8 cellular contexts compared by ENCODE assay signal in the genomic region with DNA sequence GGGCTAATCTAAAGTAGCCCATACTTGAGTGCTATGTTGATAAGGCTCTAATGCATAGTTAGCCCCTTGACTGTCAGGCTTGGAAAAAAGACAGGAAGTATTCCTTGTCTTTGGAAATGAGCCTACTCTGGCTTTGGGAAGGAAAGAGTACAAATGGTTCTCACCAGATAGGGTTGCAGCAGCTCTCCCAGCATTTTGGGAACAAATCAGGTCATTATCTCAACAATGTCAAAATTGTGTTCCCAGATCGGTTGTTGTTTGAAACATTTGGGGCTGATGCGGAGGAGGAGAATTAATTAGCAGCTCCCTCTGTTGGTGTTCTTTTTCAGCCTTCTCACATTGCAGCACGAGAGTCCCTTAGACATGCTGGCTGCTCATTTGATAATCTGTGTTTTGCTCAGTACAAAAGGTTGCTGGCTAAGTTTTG. TPM values are rescaled to one million over a fixed set of nuclear protein-coding genes. Genes with fewer than 3 reads are reported as not detected.
DNase-seq lines count a peak whose midpoint lies in the region; ATAC-seq and TF ChIP-seq lines count a peak whose summit lies in the region.

No MANE protein-coding gene starts in this region.

- no peak for ATAC-seq in CD4-positive, CD25-positive, alpha-beta regulatory T cell (ENCODE audit: low read depth in 2 of 2)
- ATAC-seq in GM21786 (IDR thresholded peaks at IDR 0.05; ENCODE audit: unreplicated experiment): no peak
- no peak for ATAC-seq in natural killer cell
- ATAC-seq in activated naive CD8-positive, alpha-beta T cell treated with anti-CD3 and anti-CD28 coated beads, Interleukin-2, amount 50 U/mL, for 24 hours: no peak
- ATAC-seq in HG03342 (IDR thresholded peaks at IDR 0.05; ENCODE audit: unreplicated experiment): no peak

- peak overlapping the region in 2 of 3 donors; percentile 25 to 35 for H3K27ac Mint-ChIP-seq in CD4-positive, CD25-positive, alpha-beta regulatory T cell
- H3K27ac Mint-ChIP-seq in nephron progenitor cell (peak overlapping the region; percentile 96), natural killer cell (no peak overlapping the region)
- H3K27ac Mint-ChIP-seq in activated naive CD8-positive, alpha-beta T cell treated with anti-CD3 and anti-CD28 coated beads, Interleukin-2, amount 50 U/mL, for 24 hours: no peak overlapping the region

- peaks cover 0 to 4% (median 0%) of the 10 kb centered on the region in 7 donors for H3K9me3 Mint-ChIP-seq in CD4-positive, CD25-positive, alpha-beta regulatory T cell
- H3K9me3 Mint-ChIP-seq in nephron progenitor cell: peaks cover 8% of the 10 kb centered on the region
- H3K9me3 Mint-ChIP-seq in natural killer cell: no peaks in the 10 kb centered on the region
- no peaks in the 10 kb centered on the region for H3K9me3 Mint-ChIP-seq in activated naive CD8-positive, alpha-beta T cell treated with anti-CD3 and anti-CD28 coated beads, Interleukin-2, amount 50 U/mL, for 24 hours

- no peaks in the 10 kb centered on the region for H3K36me3 ChIP-seq in CD4-positive, CD25-positive, alpha-beta regulatory T cell (ENCODE audit: control insufficient read depth, insufficient read depth, low read length)

- H3K4me1 Mint-ChIP-seq in CD4-positive, CD25-positive, alpha-beta regulatory T cell: peaks cover 10 to 24% (median 16%) of the 10 kb centered on the region in 4 donors
- H3K4me1 Mint-ChIP-seq in nephron progenitor cell: peaks cover 74% of the 10 kb centered on the region
- peaks cover 0 to 10% of the 10 kb centered on the region in 2 donors for H3K4me1 Mint-ChIP-seq in natural killer cell
- peaks cover 8% of the 10 kb centered on the region for H3K4me1 Mint-ChIP-seq in activated naive CD8-positive, alpha-beta T cell treated with anti-CD3 and anti-CD28 coated beads, Interleukin-2, amount 50 U/mL, for 24 hours

- intact Hi-C loops in natural killer cell (cut with micrococcal nuclease): no loop called here

- H3K4me3 Mint-ChIP-seq in CD4-positive, CD25-positive, alpha-beta regulatory T cell: no peak overlapping the region
- H3K4me3 Mint-ChIP-seq in nephron progenitor cell (peak overlapping the region; percentile 75), natural killer cell (no peak overlapping the region)
- no peak overlapping the region for H3K4me3 Mint-ChIP-seq in activated naive CD8-positive, alpha-beta T cell treated with anti-CD3 and anti-CD28 coated beads, Interleukin-2, amount 50 U/mL, for 24 hours

- H3K27me3 ChIP-seq in CD4-positive, CD25-positive, alpha-beta regulatory T cell (ENCODE audit: control insufficient read depth, insufficient read depth, low read length): no peaks in the 10 kb centered on the region

- peaks cover 7% of the 10 kb centered on the region for H3K27me3 Mint-ChIP-seq in CD4-positive, CD25-positive, alpha-beta regulatory T cell
- peaks cover 3% of the 10 kb centered on the region for H3K27me3 Mint-ChIP-seq in nephron progenitor cell (ENCODE audit: low read depth, poor library complexity)
- peaks cover 31 to 35% of the 10 kb centered on the region in 2 donors for H3K27me3 Mint-ChIP-seq in natural killer cell (ENCODE audit: low read depth in 2 of 2)
- no peaks in the 10 kb centered on the region for H3K27me3 Mint-ChIP-seq in activated naive CD8-positive, alpha-beta T cell treated with anti-CD3 and anti-CD28 coated beads, Interleukin-2, amount 50 U/mL, for 24 hours

- DNase-seq in CD4-positive, CD25-positive, alpha-beta regulatory T cell: peak in 1 of 3 donors; percentile 27
- DNase-seq in NCI-H2196 treated with DMSO at 0.1 percent for 48 hours (lab: John Stamatoyannopoulos, UW; ENCODE audit: unreplicated experiment) (peak; percentile 41), epithelial cell of esophagus (ENCODE audit: low read depth) (peak; percentile 33), nephron progenitor cell (no peak), natural killer cell (no peak)
- DNase-seq in activated naive CD8-positive, alpha-beta T cell treated with anti-CD3 and anti-CD28 coated beads, Interleukin-2, amount 50 U/mL, for 24 hours: no peak

- peak; percentile 45 for TF ChIP-seq CTCF in epithelial cell of esophagus (IDR thresholded peaks at IDR 0.05; ENCODE audit: insufficient read depth, low read depth, low read length, missing control alignments)
- peak; percentile 11 for TF ChIP-seq CTCF in nephron progenitor cell (IDR thresholded peaks at IDR 0.05)
- no peak for TF ChIP-seq CTCF in natural killer cell (IDR thresholded peaks at IDR 0.05)

- peaks cover 11% of the 10 kb centered on the region for H3K36me3 Mint-ChIP-seq in CD4-positive, CD25-positive, alpha-beta regulatory T cell
- H3K36me3 Mint-ChIP-seq in nephron progenitor cell (ENCODE audit: low read depth) (peaks cover 28% of the 10 kb centered on the region), natural killer cell (no peaks in the 10 kb centered on the region)
- no peaks in the 10 kb centered on the region for H3K36me3 Mint-ChIP-seq in activated naive CD8-positive, alpha-beta T cell treated with anti-CD3 and anti-CD28 coated beads, Interleukin-2, amount 50 U/mL, for 24 hours (ENCODE audit: low read depth)

- no peaks in the 10 kb centered on the region for H3K4me1 ChIP-seq in CD4-positive, CD25-positive, alpha-beta regulatory T cell (ENCODE audit: control insufficient read depth, insufficient read depth, low read length, poor library complexity, severe bottlenecking)

- H3K27ac ChIP-seq in CD4-positive, CD25-positive, alpha-beta regulatory T cell (ENCODE audit: insufficient read depth, low read length, poor library complexity, severe bottlenecking): no peak overlapping the region

- no peak overlapping the region for H3K4me3 ChIP-seq in CD4-positive, CD25-positive, alpha-beta regulatory T cell (ENCODE audit: low read depth, low read length)
- H3K4me3 ChIP-seq in epithelial cell of esophagus (ENCODE audit: low read length): no peak overlapping the region

- H3K9me3 ChIP-seq in CD4-positive, CD25-positive, alpha-beta regulatory T cell (ENCODE audit: control insufficient read depth in 2 of 2, low read length in 2 of 2): no peaks in the 10 kb centered on the region

RNA-seq across cellular contexts. Expression of gene KANK1, which starts 42.3 kb away (rescaled TPM):
- 14.8 TPM for total RNA-seq in CD4-positive, CD25-positive, alpha-beta regulatory T cell
- polyA plus RNA-seq in CD4-positive, CD25-positive, alpha-beta regulatory T cell: 1 to 10 TPM; 3.2 to 7.8 (median 4.7) TPM
- 1 to 10 TPM in 2 of 3 donors, under 1 TPM in 1; 0.85 to 1.5 (median 1.3) TPM for total RNA-seq in natural killer cell

Comparison
In these comparisons a context has a peak if more than half of its experiments do, and no peak if none do; other contexts are left out.
1. DNase-seq: peak in NCI-H2196 treated with DMSO at 0.1 percent for 48 hours (single experiment) and epithelial cell of esophagus (single experiment); none in nephron progenitor cell (single experiment), natural killer cell (single experiment) and activated naive CD8-positive, alpha-beta T cell treated with anti-CD3 and anti-CD28 coated beads, Interleukin-2, amount 50 U/mL, for 24 hours (single experiment).
2. H3K27ac Mint-ChIP-seq: peak in CD4-positive, CD25-positive, alpha-beta regulatory T cell (2 of 3) and nephron progenitor cell (single experiment); none in natural killer cell (0 of 2) and activated naive CD8-positive, alpha-beta T cell treated with anti-CD3 and anti-CD28 coated beads, Interleukin-2, amount 50 U/mL, for 24 hours (single experiment).